In the genomic region with DNA sequence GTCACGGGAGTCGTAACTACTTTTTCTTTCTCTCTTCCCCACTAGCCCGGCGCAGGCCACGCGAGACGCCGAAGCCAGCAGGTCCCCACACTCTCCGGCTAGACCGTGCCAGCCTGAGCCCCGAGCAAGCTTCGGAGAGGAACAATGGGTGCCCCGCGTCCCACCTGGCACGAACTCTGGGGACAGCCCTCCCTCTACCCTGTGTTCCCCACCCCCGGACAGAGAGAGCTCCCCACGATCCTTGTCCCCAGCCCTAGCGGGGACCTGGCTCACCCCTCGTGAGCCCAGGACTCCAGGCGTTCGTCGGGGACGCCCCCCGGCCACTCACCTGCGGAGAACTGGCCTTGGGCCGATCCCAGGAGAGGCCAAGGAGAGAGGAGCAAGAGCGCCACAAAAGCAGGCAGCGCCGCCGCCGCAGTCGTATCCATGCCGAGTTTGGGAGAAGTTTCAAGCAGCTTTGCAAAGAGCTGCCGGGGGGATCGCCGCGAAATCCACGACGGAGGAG, we compare ENCODE assay signal across 8 cellular contexts. TPM values are rescaled to one million over a fixed set of nuclear protein-coding genes. Genes with fewer than 3 reads are reported as not detected.
DNase-seq lines count a peak whose midpoint lies in the region; ATAC-seq, FAIRE-seq and TF ChIP-seq lines count a peak whose summit lies in the region.

No MANE protein-coding gene starts in this region.

- H3K4me3 ChIP-seq in vagina = peak overlapping the region; percentile 64 to 80

- no peaks in the 10 kb centered on the region for H3K9me3 Mint-ChIP-seq in activated naive CD4-positive, alpha-beta T cell treated with anti-CD3 and anti-CD28 coated beads for 36 hours

- DNase-seq in NCI-H524 treated with DMSO at 0.1 percent for 48 hours (lab: John Stamatoyannopoulos, UW) = peak; percentile 62
- DNase-seq in activated naive CD4-positive, alpha-beta T cell treated with anti-CD3 and anti-CD28 coated beads for 36 hours = peak; percentile 54
- peak in 37 of 42 donors; percentile 15 to 75 (median 44) for DNase-seq in head of caudate nucleus
- peak; percentile 61 for DNase-seq in pons (ENCODE audit: low spot score)
- peak in 1 of 2 donors; percentile 91 for DNase-seq in vagina (ENCODE audit: extremely low spot score in 2 of 2)
- no peak for DNase-seq in H54 (ENCODE audit: insufficient read length, low spot score)

- no peaks in the 10 kb centered on the region for H3K27me3 ChIP-seq in vagina

- peak overlapping the region; percentile 97 for H3K27ac ChIP-seq in vagina

- CTCF ChIA-PET in activated naive CD4-positive, alpha-beta T cell treated with anti-CD3 and anti-CD28 coated beads for 36 hours (lab: Charles Lee) = interaction anchor here (1.1 to 1.4 kb wide), 5 partner anchors 661 to 782 kb away, joined by 3 to 10 read pairs (median 4); no protein-coding TSS in a partner anchor

- H3K27ac Mint-ChIP-seq in activated naive CD4-positive, alpha-beta T cell treated with anti-CD3 and anti-CD28 coated beads for 36 hours = peak overlapping the region; percentile 63

- H3K4me1 Mint-ChIP-seq in activated naive CD4-positive, alpha-beta T cell treated with anti-CD3 and anti-CD28 coated beads for 36 hours (ENCODE audit: low read depth) = peaks cover 8% of the 10 kb centered on the region

- TF ChIP-seq CTCF in vagina (IDR thresholded peaks at IDR 0.05) = no peak

- intact Hi-C loops in activated naive CD4-positive, alpha-beta T cell treated with anti-CD3 and anti-CD28 coated beads for 36 hours (cut with micrococcal nuclease) = loop anchor here (1.0 to 10.0 kb wide), 11 partner anchors 136 to 1253 kb away; partner anchors contain the start of gene RNF146
- intact Hi-C loops in head of caudate nucleus (cut with DNase I) = loop anchor here (10.0 kb wide), 2 partner anchors 185 to 665 kb away; no protein-coding TSS in a partner anchor
- intact Hi-C loops in vagina (cut with DNase I) = no loop called here

- peak overlapping the region; percentile 91 for H3K4me3 Mint-ChIP-seq in activated naive CD4-positive, alpha-beta T cell treated with anti-CD3 and anti-CD28 coated beads for 36 hours

- ATAC-seq in GM18502 (IDR thresholded peaks at IDR 0.05; ENCODE audit: poor library complexity, unreplicated experiment) (peak; percentile 21), HG02571 (IDR thresholded peaks at IDR 0.05; ENCODE audit: unreplicated experiment) (peak; percentile 19)

- no peaks in the 10 kb centered on the region for H3K9me3 ChIP-seq in vagina

- peaks cover 37% of the 10 kb centered on the region for H3K4me1 ChIP-seq in vagina

- FAIRE-seq in H54 (lab: Jason Lieb, UNC) = no peak

- TF ChIP-seq POLR2A in vagina (IDR thresholded peaks at IDR 0.05) (no peak), H54 (IDR thresholded peaks at IDR 0.05; ENCODE audit: low read depth, low read length) (no peak)

- H3K27me3 Mint-ChIP-seq in activated naive CD4-positive, alpha-beta T cell treated with anti-CD3 and anti-CD28 coated beads for 36 hours (ENCODE audit: low read depth) = peaks cover 34% of the 10 kb centered on the region

- no peaks in the 10 kb centered on the region for H3K36me3 ChIP-seq in vagina

- H3K36me3 Mint-ChIP-seq in activated naive CD4-positive, alpha-beta T cell treated with anti-CD3 and anti-CD28 coated beads for 36 hours (ENCODE audit: low read depth) = no peaks in the 10 kb centered on the region

RNA-seq across cellular contexts. Expression of gene PTPRK, which starts 0.4 kb away (rescaled TPM):
- total RNA-seq in activated naive CD4-positive, alpha-beta T cell treated with anti-CD3 and anti-CD28 coated beads for 36 hours = 1 to 10 TPM; 5.5 to 8.0 TPM
- total RNA-seq in vagina = 82.5 TPM
